10 cellular contexts compared by ENCODE assay signal in the genomic region with DNA sequence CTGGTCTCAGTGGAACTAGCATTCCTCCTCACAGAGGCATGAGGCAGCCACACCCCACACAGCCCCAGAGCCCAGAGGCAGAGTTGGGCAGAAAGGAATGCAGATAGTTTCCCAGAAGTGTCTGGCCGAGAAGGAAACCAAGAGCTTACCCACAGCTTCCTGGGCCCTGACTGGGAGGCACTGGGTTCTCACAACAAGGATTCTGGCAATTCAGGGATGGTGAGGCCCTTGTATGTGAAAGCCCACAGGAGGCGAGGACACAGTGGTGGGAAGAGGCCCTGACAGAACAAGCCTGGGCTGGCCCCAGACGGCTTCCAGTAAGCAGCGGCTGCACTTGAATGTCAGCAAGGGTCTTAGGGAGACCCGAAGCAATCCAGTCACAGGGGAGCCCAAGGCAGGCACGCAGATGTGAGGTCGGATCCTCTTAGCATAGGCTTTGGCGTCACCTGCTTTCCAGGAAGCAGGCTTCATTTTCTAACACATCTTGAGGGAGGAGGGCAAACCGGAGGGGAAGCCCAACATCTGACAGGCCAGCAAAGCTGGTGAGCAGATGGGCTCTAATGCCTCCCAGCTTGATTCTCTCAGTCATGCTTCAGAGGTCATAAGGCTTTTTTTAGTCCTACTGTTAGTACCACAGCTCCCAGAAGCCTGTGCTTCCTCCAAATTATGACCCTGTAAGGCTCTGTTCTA.
DNase-seq lines count a peak whose midpoint lies in the region; ATAC-seq and TF ChIP-seq lines count a peak whose summit lies in the region.
"Had no signal": no experiment of that assay in that cellular context is flagged by ENCODE, and none has a peak within 500 bp of the region (broad histone marks: within the 10 kb centered on the region; RNA-seq: fewer than 3 reads in every experiment).

No MANE protein-coding gene starts in this region.

- H3K4me1 Mint-ChIP-seq in activated T-helper 1 cell treated with anti-CD3 and anti-CD28 coated beads, Interleukin-12 subunit alpha, Interleukin-12 subunit beta, Interleukin-2, Interleukin-4 antibody, amounts not matched to agents 30 ng/mL and 10 ng/mL and 1 ng/mL, durations not matched to agents 14 hours and 24 hours and 36 hours (ENCODE audit: low read depth): peaks cover 14% of the 10 kb centered on the region

- H2AFZ ChIP-seq in hepatocyte: peak overlapping the region; percentile 11

- H3K79me2 ChIP-seq in hepatocyte: peaks cover 17% of the 10 kb centered on the region

- H3K27ac ChIP-seq in hepatocyte (peak overlapping the region; percentile 87), upper lobe of right lung (peak overlapping the region; percentile 73)
- H3K27ac ChIP-seq: 22Rv1 had no signal

- peak overlapping the region; percentile 7 for H3K4me3 Mint-ChIP-seq in activated T-helper 1 cell treated with anti-CD3 and anti-CD28 coated beads, Interleukin-12 subunit alpha, Interleukin-12 subunit beta, Interleukin-2, Interleukin-4 antibody, amounts not matched to agents 30 ng/mL and 10 ng/mL and 1 ng/mL, durations not matched to agents 14 hours and 24 hours and 36 hours

- H3K27me3 Mint-ChIP-seq in activated T-helper 1 cell treated with anti-CD3 and anti-CD28 coated beads, Interleukin-12 subunit alpha, Interleukin-12 subunit beta, Interleukin-2, Interleukin-4 antibody, amounts not matched to agents 30 ng/mL and 10 ng/mL and 1 ng/mL, durations not matched to agents 14 hours and 24 hours and 36 hours (ENCODE audit: insufficient read depth): no peaks in the 10 kb centered on the region

- no peaks in the 10 kb centered on the region for H3K36me3 Mint-ChIP-seq in activated T-helper 1 cell treated with anti-CD3 and anti-CD28 coated beads, Interleukin-12 subunit alpha, Interleukin-12 subunit beta, Interleukin-2, Interleukin-4 antibody, amounts not matched to agents 30 ng/mL and 10 ng/mL and 1 ng/mL, durations not matched to agents 14 hours and 24 hours and 36 hours (ENCODE audit: low read depth)

- ATAC-seq in GM21619 (IDR thresholded peaks at IDR 0.05; ENCODE audit: unreplicated experiment): peak; percentile 87
- ATAC-seq in upper lobe of right lung: peak; percentile 88
- no peak for ATAC-seq in GM21447 (IDR thresholded peaks at IDR 0.05; ENCODE audit: unreplicated experiment)

- H3K27me3 ChIP-seq in hepatocyte (no peaks in the 10 kb centered on the region), upper lobe of right lung (no peaks in the 10 kb centered on the region)

- peaks cover 15% of the 10 kb centered on the region for H3K4me1 ChIP-seq in hepatocyte (ENCODE audit: insufficient read depth)
- H3K4me1 ChIP-seq in upper lobe of right lung: peaks cover 30% of the 10 kb centered on the region

- no peaks in the 10 kb centered on the region for H3K36me3 ChIP-seq in hepatocyte (replicated peaks; ENCODE audit: insufficient read depth, low read depth)
- no peaks in the 10 kb centered on the region for H3K36me3 ChIP-seq in upper lobe of right lung
- H3K36me3 ChIP-seq: thoracic aorta had no signal

- peak overlapping the region; percentile 45 for H3K27ac Mint-ChIP-seq in activated T-helper 1 cell treated with anti-CD3 and anti-CD28 coated beads, Interleukin-12 subunit alpha, Interleukin-12 subunit beta, Interleukin-2, Interleukin-4 antibody, amounts not matched to agents 30 ng/mL and 10 ng/mL and 1 ng/mL, durations not matched to agents 14 hours and 24 hours and 36 hours

- H3K4me3 ChIP-seq in hepatocyte: no peak overlapping the region
- no peak overlapping the region for H3K4me3 ChIP-seq in upper lobe of right lung
- H3K4me3 ChIP-seq: thoracic aorta had no signal

- no peaks in the 10 kb centered on the region for H3K9me3 Mint-ChIP-seq in activated T-helper 1 cell treated with anti-CD3 and anti-CD28 coated beads, Interleukin-12 subunit alpha, Interleukin-12 subunit beta, Interleukin-2, Interleukin-4 antibody, amounts not matched to agents 30 ng/mL and 10 ng/mL and 1 ng/mL, durations not matched to agents 14 hours and 24 hours and 36 hours

- no peaks in the 10 kb centered on the region for H3K9me2 ChIP-seq in hepatocyte (replicated peaks; ENCODE audit: insufficient read depth)

- 50% methylated on average over 9 of the region's 9 CpGs for whole genome bisulfite sequencing in hepatocyte (ENCODE audit: low lambda C conversion rate, missing lambda C conversion rate)

- H4K20me1 ChIP-seq in hepatocyte (ENCODE audit: insufficient read depth, poor library complexity, severe bottlenecking): no peaks in the 10 kb centered on the region

- H3K4me2 ChIP-seq in hepatocyte: peak overlapping the region; percentile 52

- peak; percentile 22 for DNase-seq in DMS153 (lab: John Stamatoyannopoulos, UW)
- no peak for DNase-seq in DMS153 treated with DMSO at 0.1 percent for 48 hours (lab: John Stamatoyannopoulos, UW; ENCODE audit: unreplicated experiment)
- DNase-seq in Kasumi-1 (lab: John Stamatoyannopoulos, UW): peak; percentile 27 to 30
- DNase-seq in activated T-helper 1 cell treated with anti-CD3 and anti-CD28 coated beads, Interleukin-12 subunit alpha, Interleukin-12 subunit beta, Interleukin-2, Interleukin-4 antibody, amounts not matched to agents 30 ng/mL and 10 ng/mL and 1 ng/mL, durations not matched to agents 14 hours and 24 hours and 36 hours (ENCODE audit: low spot score): peak; percentile 16
- DNase-seq in hepatocyte (ENCODE audit: low spot score): peak; percentile 42
- DNase-seq in upper lobe of right lung: peak; percentile 69

- intact Hi-C loops in activated T-helper 1 cell treated with anti-CD3 and anti-CD28 coated beads, Interleukin-12 subunit alpha, Interleukin-12 subunit beta, Interleukin-2, Interleukin-4 antibody, amounts not matched to agents 30 ng/mL and 10 ng/mL and 1 ng/mL, durations not matched to agents 14 hours and 24 hours and 36 hours (cut with micrococcal nuclease): no loop called here
- intact Hi-C loops in upper lobe of right lung (cut with DNase I): no loop called here

- no peaks in the 10 kb centered on the region for H3K9me3 ChIP-seq in hepatocyte (ENCODE audit: low read depth)
- no peaks in the 10 kb centered on the region for H3K9me3 ChIP-seq in upper lobe of right lung
- H3K9me3 ChIP-seq: thoracic aorta had no signal

- TF ChIP-seq CTCF in hepatocyte (IDR thresholded peaks at IDR 0.05; ENCODE audit: poor library complexity) (no peak), upper lobe of right lung (IDR thresholded peaks at IDR 0.05) (no peak)
